ENCODE assay signal across 19 cellular contexts in genomic region chr6:116483616-116484015, GRCh38. TPM values are rescaled to one million over a fixed set of nuclear protein-coding genes. Genes with fewer than 3 reads are reported as not detected.
A peak's percentile ranks its signal among the peaks of the same experiment; 100 is the strongest.
DNase-seq lines count a peak whose midpoint lies in the region; ATAC-seq, FAIRE-seq and TF ChIP-seq lines count a peak whose summit lies in the region.
"Had no signal": no experiment of that assay in that cellular context is flagged by ENCODE, and none has a peak within 500 bp of the region (broad histone marks: within the 10 kb centered on the region; RNA-seq: fewer than 3 reads in every experiment).

No MANE protein-coding gene starts in this region.

- DNase-seq in DMS79 (lab: John Stamatoyannopoulos, UW) (peak; percentile 21), DMS79 treated with DMSO at 0.1 percent for 48 hours (lab: John Stamatoyannopoulos, UW) (no peak), NCI-H2029 (lab: John Stamatoyannopoulos, UW) (peak; percentile 73), body of pancreas (no peak), small intestine (peak; percentile 62), caudate nucleus (lab: John Stamatoyannopoulos, UW) (no peak)
- DNase-seq: CD8-positive, alpha-beta T cell; COR-L47; DMS 273 treated with DMSO at 0.1 percent for 48 hours; EL; GOT3; H9 had no signal

- TF ChIP-seq CTCF in body of pancreas (IDR thresholded peaks at IDR 0.05), result no peak

- peak; percentile 33 for FAIRE-seq in small intestine (lab: Jason Lieb, UNC)
- FAIRE-seq: G401.6, GM12891 had no signal

- H3K4me3 ChIP-seq in body of pancreas, result no peak overlapping the region
- no peak overlapping the region for H3K4me3 ChIP-seq in small intestine (ENCODE audit: low read depth in 1 of 2, low read length in 2 of 2)

- ATAC-seq in body of pancreas (peak; percentile 67), GM18505 (IDR thresholded peaks at IDR 0.05; ENCODE audit: unreplicated experiment) (no peak), GM21786 (IDR thresholded peaks at IDR 0.05; ENCODE audit: unreplicated experiment) (no peak)
- ATAC-seq: CD8-positive, alpha-beta T cell had no signal

- H3K27ac ChIP-seq in body of pancreas (no peak overlapping the region), small intestine (ENCODE audit: low read depth in 1 of 2, low read length in 1 of 2) (no peak overlapping the region), caudate nucleus (ENCODE audit: low read depth, low read length) (no peak overlapping the region)
- H3K27ac ChIP-seq: 22Rv1 had no signal

- no peaks in the 10 kb centered on the region for H3K9me3 ChIP-seq in body of pancreas
- H3K9me3 ChIP-seq in small intestine (ENCODE audit: control insufficient read depth, low read depth), result no peaks in the 10 kb centered on the region

- intact Hi-C loops in body of pancreas (cut with DNase I), result no loop called here

- H3K36me3 ChIP-seq in body of pancreas (replicated peaks in 1 of 2; ENCODE audit: insufficient read depth in 1 of 2, low read depth in 2 of 2) (no peaks in the 10 kb centered on the region), small intestine (ENCODE audit: control insufficient read depth in 2 of 2, insufficient read depth in 2 of 2, low read length in 2 of 2) (no peaks in the 10 kb centered on the region)

- peaks cover 5% of the 10 kb centered on the region for H3K4me1 ChIP-seq in body of pancreas
- no peaks in the 10 kb centered on the region for H3K4me1 ChIP-seq in small intestine (ENCODE audit: control insufficient read depth in 2 of 2, insufficient read depth in 1 of 2, low read depth in 1 of 2, low read length in 1 of 2)

- no peaks in the 10 kb centered on the region for H3K27me3 ChIP-seq in body of pancreas
- H3K27me3 ChIP-seq in small intestine (ENCODE audit: control insufficient read depth in 2 of 2, insufficient read depth in 2 of 2, low read length in 2 of 2), result no peaks in the 10 kb centered on the region

- TF ChIP-seq POLR2A in body of pancreas (IDR thresholded peaks at IDR 0.05) (no peak), GM18505 (IDR thresholded peaks at IDR 0.05; ENCODE audit: borderline replicate concordance, extremely low read depth, insufficient read depth, insufficient read length) (no peak)

- 9 to 20% methylated on average over 2 of the region's 2 CpGs for WGBS in body of pancreas, 2 donors
- WGBS in small intestine, 3 donors, result 11 to 63% (median 30%) methylated on average over 2 of the region's 2 CpGs

RNA-seq across cellular contexts. Expression of gene CALHM6, which starts 22.4 kb away (rescaled TPM):
- 1 to 10 TPM; 1.3 to 2.3 TPM for total RNA-seq in body of pancreas
- polyA plus RNA-seq in small intestine, result 10 to 100 TPM in 2 of 3 donors, 1 to 10 TPM in 1; 2.7 to 16.9 (median 11.3) TPM
- total RNA-seq: A673 had no signal

RNA-seq across cellular contexts. Expression of gene CALHM5, which starts 27.8 kb away (rescaled TPM):
- total RNA-seq in body of pancreas, result under 1 TPM; 0.33 to 0.52 TPM
- under 1 TPM; under 0.01 to 0.66 (median under 0.01) TPM for polyA plus RNA-seq in small intestine
- total RNA-seq: CD8-positive, alpha-beta T cell had no signal
- polyA plus RNA-seq: CD14-positive monocyte had no signal

Comparison
In these comparisons a context has a peak if more than half of its experiments do, and no peak if none do; other contexts are left out.
1. DNase-seq: peak in DMS79 (single experiment), NCI-H2029 (single experiment) and small intestine (single experiment); none in DMS79 treated with DMSO at 0.1 percent for 48 hours (single experiment), body of pancreas (0 of 4) and caudate nucleus (0 of 61).